In genomic region chr14:103393687-103394626, GRCh38 we compare ENCODE assay signal across 8 cellular contexts. TPM values are rescaled to one million over a fixed set of nuclear protein-coding genes. Genes with fewer than 3 reads are reported as not detected.
DNase-seq lines count a peak whose midpoint lies in the region; ATAC-seq and TF ChIP-seq lines count a peak whose summit lies in the region.

No MANE protein-coding gene starts in this region.

- H3K36me3 Mint-ChIP-seq in T-helper 17 cell (ENCODE audit: low read depth): peaks cover 3% of the 10 kb centered on the region

- no peaks in the 10 kb centered on the region for H3K9me3 ChIP-seq in T-helper 17 cell (ENCODE audit: control insufficient read depth, low read length, poor library complexity, severe bottlenecking)

- DNase-seq in AG10803 (ENCODE audit: low read depth): peak; percentile 70
- no peak for DNase-seq in GM13977 (ENCODE audit: low spot score)
- no peak for DNase-seq in T-helper 17 cell
- peak in 1 of 2 donors; percentile 70 for DNase-seq in foreskin fibroblast
- DNase-seq in retinal pigment epithelial cell (ENCODE audit: low read depth): no peak
- no peak for DNase-seq in stimulated activated CD4-positive, alpha-beta T cell treated with anti-CD3 and anti-CD28 coated beads, Interleukin-4, amount 100 ng/mL, for 4 hours
- DNase-seq in HuH-7.5 (ENCODE audit: low spot score): no peak

- ATAC-seq in T-helper 17 cell: peak; percentile 35
- no peak for ATAC-seq in GM21619 (IDR thresholded peaks at IDR 0.05; ENCODE audit: unreplicated experiment)

- TF ChIP-seq CTCF in AG10803 (conservative IDR thresholded peaks at IDR 0.05; ENCODE audit: low read length) (peak; percentile 82), GM13977 (IDR thresholded peaks at IDR 0.05; ENCODE audit: extremely low read depth, insufficient read depth, missing control alignments) (peak; percentile 55), foreskin fibroblast (IDR thresholded peaks at IDR 0.05; ENCODE audit: low read depth, low read length) (peak; percentile 67), retinal pigment epithelial cell (conservative IDR thresholded peaks at IDR 0.05; ENCODE audit: low read depth, low read length) (peak; percentile 80)

- H3K27me3 Mint-ChIP-seq in T-helper 17 cell: no peaks in the 10 kb centered on the region

- peaks cover 42% of the 10 kb centered on the region for H3K4me1 Mint-ChIP-seq in T-helper 17 cell

- H3K4me3 ChIP-seq in AG10803 (ENCODE audit: low read length) (no peak overlapping the region), foreskin fibroblast (ENCODE audit: low read depth in 1 of 2, low read length in 2 of 2) (no peak overlapping the region), retinal pigment epithelial cell (ENCODE audit: low read length) (no peak overlapping the region)

- peak overlapping the region; percentile 43 for H3K4me3 Mint-ChIP-seq in T-helper 17 cell

- in situ Hi-C loops in GM13977 (cut with MboI; ENCODE audit: low pct_unique_long_range_greater_than_20kb, low sequenced_read_pairs, unreplicated experiment): no loop called here

- peak overlapping the region; percentile 85 for H3K27ac Mint-ChIP-seq in T-helper 17 cell

RNA-seq across cellular contexts. Expression of gene MARK3, which starts 8.7 kb away (rescaled TPM):
- 100 to 1,000 TPM; 121 to 136 TPM for total RNA-seq in T-helper 17 cell

RNA-seq across cellular contexts. Expression of gene EIF5, which starts 59.9 kb away (rescaled TPM):
- total RNA-seq in T-helper 17 cell: 100 to 1,000 TPM; 649 to 800 TPM
